Comparison of ENCODE assay signal across 16 cellular contexts in the genomic region with DNA sequence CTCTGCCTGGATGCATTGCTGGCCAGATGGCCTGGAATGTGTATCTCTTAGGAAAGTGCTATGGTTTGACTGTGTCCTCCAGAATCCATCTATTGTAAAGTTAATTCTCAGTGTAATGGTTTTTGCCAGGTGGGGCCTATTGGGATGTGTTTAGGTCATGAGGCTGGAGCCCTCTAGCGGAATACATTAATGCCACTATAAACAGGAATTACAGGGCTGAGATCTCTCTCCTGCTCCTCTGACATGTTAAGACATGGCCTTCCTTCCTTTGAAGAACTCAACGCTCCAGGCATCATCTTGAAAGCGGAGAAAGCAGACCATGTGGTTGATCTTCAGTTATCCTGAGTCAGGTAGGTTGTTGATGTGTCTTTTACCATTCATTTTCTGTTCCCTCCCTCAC.
DNase-seq lines count a peak whose midpoint lies in the region; TF ChIP-seq lines count a peak whose summit lies in the region.
"Had no signal": no experiment of that assay in that cellular context is flagged by ENCODE, and none has a peak within 500 bp of the region (broad histone marks: within the 10 kb centered on the region; RNA-seq: fewer than 3 reads in every experiment).

No MANE protein-coding gene starts in this region.

- intact Hi-C loops in spleen (cut with DNase I; ENCODE audit: low total_unique reads) (no loop called here), posterior cingulate gyrus (cut with DNase I) (no loop called here)

- no peaks in the 10 kb centered on the region for H3K4me1 Mint-ChIP-seq in chondrocyte (ENCODE audit: low read depth)
- H3K4me1 Mint-ChIP-seq: activated CD4-positive, alpha-beta T cell treated with anti-CD3 and anti-CD28 coated beads, Interleukin-2, amount 10 ng/mL, durations not matched to agents 7 days and 5 days; nephron had no signal

- H3K4me3 Mint-ChIP-seq in chondrocyte (ENCODE audit: unreplicated experiment): no peak overlapping the region
- H3K4me3 Mint-ChIP-seq: activated CD4-positive, alpha-beta T cell treated with anti-CD3 and anti-CD28 coated beads, Interleukin-2, amount 10 ng/mL, durations not matched to agents 7 days and 5 days; nephron had no signal

- TF ChIP-seq CTCF in 22Rv1 (IDR thresholded peaks at IDR 0.05): peak; percentile 51
- peak; percentile 15 for TF ChIP-seq CTCF in chondrocyte (IDR thresholded peaks at IDR 0.05)
- no peak for TF ChIP-seq CTCF in spleen (IDR thresholded peaks at IDR 0.05 in 8 of 11, conservative IDR thresholded peaks at IDR 0.05 in 3 of 11)

- H3K36me3 ChIP-seq in spleen: no peaks in the 10 kb centered on the region
- H3K36me3 ChIP-seq: BLaER1 treated with 17β-estradiol and CSF1 and Interleukin-3, amounts not matched to agents 10 nM and 100 nM had no signal

- no peak overlapping the region for H3K27ac ChIP-seq in 22Rv1
- no peak overlapping the region for H3K27ac ChIP-seq in spleen
- H3K27ac ChIP-seq: BLaER1 treated with 17β-estradiol and CSF1 and Interleukin-3, amounts not matched to agents 10 nM and 100 nM had no signal

- no peaks in the 10 kb centered on the region for H3K9me3 ChIP-seq in spleen

- H3K27ac Mint-ChIP-seq in chondrocyte (ENCODE audit: unreplicated experiment): no peak overlapping the region
- H3K27ac Mint-ChIP-seq: activated CD4-positive, alpha-beta T cell treated with anti-CD3 and anti-CD28 coated beads, Interleukin-2, amount 10 ng/mL, durations not matched to agents 7 days and 5 days; nephron had no signal

- no peaks in the 10 kb centered on the region for H3K36me3 Mint-ChIP-seq in chondrocyte (ENCODE audit: low read depth)

- no peaks in the 10 kb centered on the region for H3K9me3 Mint-ChIP-seq in chondrocyte (ENCODE audit: low read depth)
- H3K9me3 Mint-ChIP-seq: activated CD4-positive, alpha-beta T cell treated with anti-CD3 and anti-CD28 coated beads, Interleukin-2, amount 10 ng/mL, durations not matched to agents 7 days and 5 days had no signal

- H3K4me1 ChIP-seq in spleen: no peaks in the 10 kb centered on the region

- no peaks in the 10 kb centered on the region for H3K27me3 ChIP-seq in spleen (replicated peaks in 1 of 7)
- H3K27me3 ChIP-seq: BLaER1 treated with 17β-estradiol and CSF1 and Interleukin-3, amounts not matched to agents 10 nM and 100 nM had no signal

- 75 to 92% (median 87%) methylated on average over 3 of the region's 3 CpGs for WGBS in spleen, 5 donors

- H3K4me3 ChIP-seq in spleen: no peak overlapping the region
- H3K4me3 ChIP-seq: BLaER1 treated with 17β-estradiol and CSF1 and Interleukin-3, amounts not matched to agents 10 nM and 100 nM had no signal

- H3K27me3 Mint-ChIP-seq in chondrocyte (ENCODE audit: low read depth): peaks cover 5% of the 10 kb centered on the region

- TF ChIP-seq POLR2A in spleen (IDR thresholded peaks at IDR 0.05): no peak

- DNase-seq in DMS53 treated with DMSO at 0.1 percent for 48 hours (lab: John Stamatoyannopoulos, UW; ENCODE audit: unreplicated experiment) (peak; percentile 9), OCI-M1 (lab: John Stamatoyannopoulos, UW) (peak; percentile 0), chondrocyte (ENCODE audit: low spot score) (no peak), LoVo (ENCODE audit: low spot score) (no peak), spleen (no peak), posterior cingulate gyrus (no peak)
- DNase-seq in activated CD4-positive, alpha-beta T cell treated with anti-CD3 and anti-CD28 coated beads, Interleukin-2, amount 50 U/mL, for 48 hours: no peak
- DNase-seq: activated CD4-positive, alpha-beta T cell treated with anti-CD3 and anti-CD28 coated beads, Interleukin-2, amount 10 ng/mL, durations not matched to agents 7 days and 5 days; anterior cingulate cortex; glutamatergic neuron; NCI-H1417 treated with DMSO at 0.1 percent for 48 hours; NCI-H748 treated with DMSO at 0.1 percent for 48 hours; stimulated activated naive CD8-positive, alpha-beta T cell treated with anti-CD3 and anti-CD28 coated beads, Interleukin-15, Interleukin-2, amounts not matched to agents 100 U/mL and 50 U/mL, for 24 hours had no signal

Comparison
In these comparisons a context has a peak if more than half of its experiments do, and no peak if none do; other contexts are left out.
1. CTCF ChIP-seq: peak in 22Rv1 (single experiment) and chondrocyte (single experiment); none in spleen (0 of 11).
2. DNase-seq: peak in DMS53 treated with DMSO at 0.1 percent for 48 hours (single experiment) and OCI-M1 (single experiment); none in chondrocyte (single experiment), LoVo (single experiment), spleen (single experiment), posterior cingulate gyrus (0 of 10) and activated CD4-positive, alpha-beta T cell treated with anti-CD3 and anti-CD28 coated beads, Interleukin-2, amount 50 U/mL, for 48 hours (0 of 2).